Comparison of ENCODE assay signal across 10 cellular contexts in genomic region chr9:38591346-38592063, GRCh38. TPM values are rescaled to one million over a fixed set of nuclear protein-coding genes. Genes with fewer than 3 reads are reported as not detected.
DNase-seq lines count a peak whose midpoint lies in the region; ATAC-seq and TF ChIP-seq lines count a peak whose summit lies in the region.
"Not testable (repeated sequence)": the region's sequence is repeated elsewhere in the genome, so short reads cannot be mapped to it uniquely, and the experiment has no call there.
"Had no signal": no experiment of that assay in that cellular context is flagged by ENCODE, and none has a peak within 500 bp of the region (broad histone marks: within the 10 kb centered on the region; RNA-seq: fewer than 3 reads in every experiment).

No MANE protein-coding gene starts in this region.

- POLR2A ChIA-PET in A673 (lab: Charles Lee; ENCODE audit: low non-redundant PET), result not testable (repeated sequence)

- peak; percentile 28 for ATAC-seq in stimulated activated naive CD8-positive, alpha-beta T cell treated with anti-CD3 and anti-CD28 coated beads, Interleukin-15, amount 100 ng/mL, for 72 hours

- BruUV-seq in A673 (replicated peaks; lab: Mats Ljungman, UMichigan), result not testable (repeated sequence)

- not testable (repeated sequence) for TF ChIP-seq CTCF in A673 (conservative IDR thresholded peaks at IDR 0.05; ENCODE audit: low read depth, low read length); cardiac muscle cell (IDR thresholded peaks at IDR 0.05; ENCODE audit: low read depth, low read length)
- TF ChIP-seq CTCF in epithelial cell of esophagus (IDR thresholded peaks at IDR 0.05; ENCODE audit: insufficient read depth, low read depth, low read length, missing control alignments), result peak; percentile 22

- DNase-seq in A673 (ENCODE audit: low spot score), result peak; percentile 19
- peak; percentile 67 for DNase-seq in MV-4-11 (lab: John Stamatoyannopoulos, UW)
- DNase-seq in NCI-H82 (lab: John Stamatoyannopoulos, UW), result peak; percentile 19
- peak; percentile 69 for DNase-seq in amniotic epithelial cell (ENCODE audit: low read depth)
- peak; percentile 72 for DNase-seq in epithelial cell of esophagus (ENCODE audit: low read depth)
- DNase-seq in cardiac muscle cell (ENCODE audit: low read depth in 1 of 2, low spot score in 1 of 2), result peak; percentile 29 to 73
- peak; percentile 95 for DNase-seq in myocyte (ENCODE audit: low read depth)
- not testable (repeated sequence) for DNase-seq in stimulated activated naive CD8-positive, alpha-beta T cell treated with anti-CD3 and anti-CD28 coated beads, Interleukin-15, amount 100 ng/mL, for 72 hours

- not testable (repeated sequence) for H3K4me3 ChIP-seq in A673 (ENCODE audit: low read depth, low read length, poor library complexity, severe bottlenecking); epithelial cell of esophagus (ENCODE audit: low read length); cardiac muscle cell

- H3K27me3 Mint-ChIP-seq in stimulated activated naive CD8-positive, alpha-beta T cell treated with anti-CD3 and anti-CD28 coated beads, Interleukin-15, amount 100 ng/mL, for 72 hours, result not testable (repeated sequence)

- peaks cover 11% of the 10 kb centered on the region for H3K27me3 ChIP-seq in A673 (replicated peaks; ENCODE audit: insufficient read depth, low read depth, low read length, poor library complexity)
- not testable (repeated sequence) for H3K27me3 ChIP-seq in cardiac muscle cell

- not testable (repeated sequence) for H3K27ac ChIP-seq in A673 (ENCODE audit: low read depth, low read length, poor library complexity, severe bottlenecking); cardiac muscle cell

- intact Hi-C loops in A673 (cut with micrococcal nuclease; ENCODE audit: unreplicated experiment), result loop anchor here (10.0 kb wide), 1 partner anchor 147 kb away; no protein-coding TSS in a partner anchor

- not testable (repeated sequence) for H3K36me3 ChIP-seq in A673 (ENCODE audit: insufficient read depth, low read length, poor library complexity, severe bottlenecking); cardiac muscle cell

- H3K4me1 ChIP-seq in A673 (ENCODE audit: insufficient read depth, low read length, poor library complexity, severe bottlenecking); cardiac muscle cell (ENCODE audit: low read depth): not testable (repeated sequence)

- not testable (repeated sequence) for H3K9me3 Mint-ChIP-seq in stimulated activated naive CD8-positive, alpha-beta T cell treated with anti-CD3 and anti-CD28 coated beads, Interleukin-15, amount 100 ng/mL, for 72 hours

- H3K4me3 Mint-ChIP-seq in stimulated activated naive CD8-positive, alpha-beta T cell treated with anti-CD3 and anti-CD28 coated beads, Interleukin-15, amount 100 ng/mL, for 72 hours, result not testable (repeated sequence)

- H3K9me3 ChIP-seq in A673 (ENCODE audit: low read depth, low read length, poor library complexity, severe bottlenecking); cardiac muscle cell (ENCODE audit: low read depth): not testable (repeated sequence)

- H3K27ac Mint-ChIP-seq in stimulated activated naive CD8-positive, alpha-beta T cell treated with anti-CD3 and anti-CD28 coated beads, Interleukin-15, amount 100 ng/mL, for 72 hours, result not testable (repeated sequence)

- CTCF ChIA-PET in A673 (lab: Charles Lee), result not testable (repeated sequence)

- H3K4me1 Mint-ChIP-seq in stimulated activated naive CD8-positive, alpha-beta T cell treated with anti-CD3 and anti-CD28 coated beads, Interleukin-15, amount 100 ng/mL, for 72 hours, result not testable (repeated sequence)

RNA-seq across cellular contexts. Expression of gene ANKRD18A, which starts 28.9 kb away (rescaled TPM):
- total RNA-seq in A673 (2021), result not detected in 2 replicates
- total RNA-seq in cardiac muscle cell, result 0.88 and 3.7 TPM in 2 replicates
- 5.0 and 10.3 TPM in 2 replicates for polyA plus RNA-seq in cardiac muscle cell
- total RNA-seq in myocyte, result 0.24 and 0.73 TPM in 2 replicates
- polyA plus RNA-seq in myocyte (2012), result 2.4 TPM
- total RNA-seq: gastrocnemius medialis, IMR-90 had no signal
- polyA plus RNA-seq: IMR-90 had no signal
